ENCODE assay signal across 9 cellular contexts in genomic region chr14:22657861-22658260, GRCh38. TPM values are rescaled to one million over a fixed set of nuclear protein-coding genes. Genes with fewer than 3 reads are reported as not detected.
DNase-seq lines count a peak whose midpoint lies in the region; ATAC-seq and TF ChIP-seq lines count a peak whose summit lies in the region.
"Had no signal": no experiment of that assay in that cellular context is flagged by ENCODE, and none has a peak within 500 bp of the region (broad histone marks: within the 10 kb centered on the region; RNA-seq: fewer than 3 reads in every experiment).

No MANE protein-coding gene starts in this region.

- H3K27ac ChIP-seq in DND-41 (ENCODE audit: low read length) = no peak overlapping the region
- no peak overlapping the region for H3K27ac ChIP-seq in body of pancreas
- H3K27ac ChIP-seq in thyroid gland = no peak overlapping the region

- ATAC-seq in DND-41 (ENCODE audit: insufficient read depth, low read depth) (no peak), body of pancreas (no peak)

- DNase-seq in DND-41 (no peak), Kasumi-1 (lab: John Stamatoyannopoulos, UW) (peak; percentile 20 to 36), body of pancreas (peak in 1 of 4 donors; percentile 10), myocyte (ENCODE audit: low read depth) (peak; percentile 46), thyroid gland (no peak), posterior cingulate gyrus (no peak)
- DNase-seq in stimulated activated CD4-positive, alpha-beta T cell treated with anti-CD3 and anti-CD28 coated beads, Interleukin-12 subunit alpha, Interleukin-12 subunit beta, amount 100 ng/mL, for 4 hours = no peak
- DNase-seq in stimulated activated CD4-positive, alpha-beta T cell treated with anti-CD3 and anti-CD28 coated beads, Interleukin-4, amount 100 ng/mL, for 4 hours = no peak

- H3K36me3 ChIP-seq in DND-41 (ENCODE audit: insufficient read depth, low read length) (no peaks in the 10 kb centered on the region), body of pancreas (replicated peaks in 1 of 2; ENCODE audit: insufficient read depth in 1 of 2, low read depth in 2 of 2) (no peaks in the 10 kb centered on the region), thyroid gland (no peaks in the 10 kb centered on the region)

- no peak overlapping the region for H3K4me3 ChIP-seq in DND-41 (ENCODE audit: low read depth in 1 of 2, low read length in 2 of 2)
- no peak overlapping the region for H3K4me3 ChIP-seq in body of pancreas
- H3K4me3 ChIP-seq in thyroid gland (replicated peaks in 1 of 3) = no peak overlapping the region

- H3K9ac ChIP-seq in DND-41 (ENCODE audit: low read depth, low read length) = no peak overlapping the region

- TF ChIP-seq CTCF in DND-41 (IDR thresholded peaks at IDR 0.05; ENCODE audit: borderline replicate concordance, extremely low read depth, low read length, poor library complexity, severe bottlenecking) (peak; percentile 54), body of pancreas (IDR thresholded peaks at IDR 0.05) (peak in 6 of 7 experiments; percentile 5 to 56 (median 35)), thyroid gland (IDR thresholded peaks at IDR 0.05) (peak in 2 of 6 experiments; percentile 27)

- H3K9me3 ChIP-seq in DND-41 (ENCODE audit: insufficient read depth, low read length, severe bottlenecking) (no peaks in the 10 kb centered on the region), body of pancreas (no peaks in the 10 kb centered on the region), thyroid gland (no peaks in the 10 kb centered on the region)

- H3K27me3 ChIP-seq in DND-41 (ENCODE audit: insufficient read depth, low read length, poor library complexity) (peaks cover 17% of the 10 kb centered on the region), body of pancreas (no peaks in the 10 kb centered on the region), thyroid gland (no peaks in the 10 kb centered on the region)

- H3K4me1 ChIP-seq in DND-41 (ENCODE audit: insufficient read depth, low read length) (no peaks in the 10 kb centered on the region), body of pancreas (no peaks in the 10 kb centered on the region), thyroid gland (peaks cover 0 to 4% of the 10 kb centered on the region in 2 donors)

- no peaks in the 10 kb centered on the region for H3K79me2 ChIP-seq in DND-41 (ENCODE audit: insufficient read depth, low read length)

- no peak for TF ChIP-seq POLR2A in body of pancreas (IDR thresholded peaks at IDR 0.05)
- TF ChIP-seq POLR2A in thyroid gland (IDR thresholded peaks at IDR 0.05) = no peak

- WGBS in body of pancreas, 2 donors = 67 to 69% methylated on average over 1 of the region's 1 CpG
- WGBS in thyroid gland, 2 donors = 97 to 100% methylated on average over 1 of the region's 1 CpG

- no peak overlapping the region for H3K4me2 ChIP-seq in DND-41 (ENCODE audit: insufficient read depth, low read length)

- intact Hi-C loops in body of pancreas (cut with DNase I) (no loop called here), thyroid gland (cut with DNase I) (loop anchor here (10.0 kb wide), 1 partner anchor 187 kb away; no protein-coding TSS in a partner anchor), posterior cingulate gyrus (cut with DNase I) (loop anchor here (10.0 kb wide), 1 partner anchor 197 kb away; no protein-coding TSS in a partner anchor)

- H4K20me1 ChIP-seq in DND-41 (ENCODE audit: insufficient read depth, low read length) = no peaks in the 10 kb centered on the region

- H2AFZ ChIP-seq in DND-41 (ENCODE audit: low read depth, low read length) = no peak overlapping the region

RNA-seq across cellular contexts. Expression of gene OR6J1, which starts 13.7 kb away (rescaled TPM):
- total RNA-seq in body of pancreas (not detected), myocyte (not detected in 2 replicates), thyroid gland (not detected)
- not detected for polyA plus RNA-seq in myocyte (2012)
- total RNA-seq: cerebellum had no signal

RNA-seq across cellular contexts. Expression of gene ABHD4, which starts 59.8 kb away (rescaled TPM):
- total RNA-seq in body of pancreas = 10 to 100 TPM; 11.9 to 28.3 TPM
- 28.5 and 33.2 TPM in 2 replicates for total RNA-seq in myocyte
- polyA plus RNA-seq in myocyte (2012) = 110 TPM
- 10 to 100 TPM; 31.5 to 66.4 (median 53.7) TPM for total RNA-seq in thyroid gland

Comparison
In these comparisons a context has a peak if more than half of its experiments do, and no peak if none do; other contexts are left out.
1. DNase-seq: peak in Kasumi-1 (2 of 2) and myocyte (single experiment); none in DND-41 (single experiment), thyroid gland (0 of 2), posterior cingulate gyrus (0 of 10), stimulated activated CD4-positive, alpha-beta T cell treated with anti-CD3 and anti-CD28 coated beads, Interleukin-12 subunit alpha, Interleukin-12 subunit beta, amount 100 ng/mL, for 4 hours (single experiment) and stimulated activated CD4-positive, alpha-beta T cell treated with anti-CD3 and anti-CD28 coated beads, Interleukin-4, amount 100 ng/mL, for 4 hours (0 of 2).